In genomic region chr11:102346748-102347525, GRCh38 we compare ENCODE assay signal across 8 cellular contexts. TPM values are rescaled to one million over a fixed set of nuclear protein-coding genes. Genes with fewer than 3 reads are reported as not detected.
DNase-seq lines count a peak whose midpoint lies in the region; ATAC-seq, FAIRE-seq and TF ChIP-seq lines count a peak whose summit lies in the region.

Gene BIRC2, plus strand, starts transcription at chr11:102347214. Its CDS starts 2,641 bp downstream, at chr11:102349855.

- H3K9ac ChIP-seq in HUES48 (ENCODE audit: low read depth, low read length) (peak within 1 kb of the TSS; percentile 82), OCI-LY3 (ENCODE audit: low read length) (peak within 1 kb of the TSS; percentile 93)

- peak within 1 kb of the TSS; percentile 75 for H2AFZ ChIP-seq in OCI-LY3 (ENCODE audit: low read depth, low read length)

- FAIRE-seq in D721Med (lab: Jason Lieb, UNC), result no peak

- peak within 1 kb of the TSS; percentile 95 for H3K4me2 ChIP-seq in OCI-LY3 (ENCODE audit: low read length)

- H3K4me3 ChIP-seq in HUES48 (ENCODE audit: low read depth, low read length), result peak within 1 kb of the TSS; percentile 94
- peak within 1 kb of the TSS; percentile 98 for H3K4me3 ChIP-seq in OCI-LY3 (ENCODE audit: low read length)
- H3K4me3 ChIP-seq in epithelial cell of esophagus (ENCODE audit: low read length), result peak within 1 kb of the TSS; percentile 81
- H3K4me3 ChIP-seq in mucosa of descending colon, result peak within 1 kb of the TSS; percentile 75

- intact Hi-C loops in mucosa of descending colon (cut with DNase I, micrococcal nuclease), result loop anchor here in 1 of 2 donors (10.0 kb wide), 1 partner anchor 148 kb away; no protein-coding TSS in a partner anchor

- peaks cover 15% of the 10 kb centered on the region for H3K4me1 ChIP-seq in HUES48 (ENCODE audit: control insufficient read depth, insufficient read depth, low read length)
- H3K4me1 ChIP-seq in OCI-LY3 (ENCODE audit: low read length), result peaks cover 19% of the 10 kb centered on the region
- peaks cover 12% of the 10 kb centered on the region for H3K4me1 ChIP-seq in mucosa of descending colon (ENCODE audit: low read depth)

- peak; percentile 85 for ATAC-seq in GM21390 (IDR thresholded peaks at IDR 0.05; ENCODE audit: unreplicated experiment)
- peak; percentile 98 for ATAC-seq in mucosa of descending colon

- peaks cover 28% of the 10 kb centered on the region for H3K79me2 ChIP-seq in OCI-LY3 (ENCODE audit: low read length)

- DNase-seq in D721Med (ENCODE audit: insufficient read length, low spot score) (peak; percentile 23), activated T-cell treated with anti-CD3 and anti-CD28 coated beads for 1 hour (ENCODE audit: low read depth) (peak; percentile 94), epithelial cell of esophagus (ENCODE audit: low read depth) (peak; percentile 94), mucosa of descending colon (peak; percentile 96 to 98 (median 97))
- peak; percentile 82 to 84 for DNase-seq in stimulated activated CD8-positive, alpha-beta memory T cell treated with anti-CD3 and anti-CD28 coated beads, Interleukin-4, amount 100 ng/mL, for 4 hours (ENCODE audit: low read depth in 2 of 2, low spot score in 1 of 2)

- no peaks in the 10 kb centered on the region for H4K20me1 ChIP-seq in OCI-LY3 (ENCODE audit: insufficient read depth, low read length)

- H3K27me3 ChIP-seq in HUES48 (ENCODE audit: control insufficient read depth, insufficient read depth, low read length) (no peaks in the 10 kb centered on the region), OCI-LY3 (ENCODE audit: low read depth, low read length) (no peaks in the 10 kb centered on the region)

- H3K36me3 ChIP-seq in HUES48 (ENCODE audit: control insufficient read depth, insufficient read depth, low read length) (peaks cover 19% of the 10 kb centered on the region), OCI-LY3 (replicated peaks; ENCODE audit: low read depth, low read length) (peaks cover 8% of the 10 kb centered on the region), mucosa of descending colon (ENCODE audit: low read depth) (no peaks in the 10 kb centered on the region)

- no peaks in the 10 kb centered on the region for H3K9me3 ChIP-seq in HUES48 (ENCODE audit: control insufficient read depth, insufficient read depth, low read length)
- no peaks in the 10 kb centered on the region for H3K9me3 ChIP-seq in OCI-LY3 (ENCODE audit: insufficient read depth, low read length)
- H3K9me3 ChIP-seq in mucosa of descending colon, result no peaks in the 10 kb centered on the region

- H3K27ac ChIP-seq in HUES48 (ENCODE audit: low read depth, low read length) (peak within 1 kb of the TSS; percentile 95), OCI-LY3 (ENCODE audit: low read length) (peak within 1 kb of the TSS; percentile 84)

- TF ChIP-seq CTCF in D721Med (IDR thresholded peaks at IDR 0.05; ENCODE audit: insufficient read depth, missing control alignments) (peak; percentile 56), OCI-LY3 (IDR thresholded peaks at IDR 0.05; ENCODE audit: low read depth, low read length) (peak; percentile 44), epithelial cell of esophagus (IDR thresholded peaks at IDR 0.05; ENCODE audit: insufficient read depth, low read depth, low read length, missing control alignments) (peak; percentile 48), mucosa of descending colon (IDR thresholded peaks at IDR 0.05) (peak; percentile 84)

RNA-seq across cellular contexts. Expression of gene BIRC2, which starts in this region (rescaled TPM):
- 10 to 100 TPM; 42.8 to 55.0 (median 45.2) TPM for total RNA-seq in mucosa of descending colon

Comparison
In these comparisons a context has a peak if more than half of its experiments do, and no peak if none do; other contexts are left out.
1. Peak in every context shown above with its lines: DNase-seq, ATAC-seq, H3K4me3 ChIP-seq and H3K27ac ChIP-seq.
2. DNase-seq: peak in every context shown above with its lines; median percentile 97 in mucosa of descending colon; 94 in activated T-cell treated with anti-CD3 and anti-CD28 coated beads for 1 hour; 94 in epithelial cell of esophagus; 83 in stimulated activated CD8-positive, alpha-beta memory T cell treated with anti-CD3 and anti-CD28 coated beads, Interleukin-4, amount 100 ng/mL, for 4 hours; 23 in D721Med.